In genomic region chr5:82635561-82636288, GRCh38 we compare ENCODE assay signal across 9 cellular contexts.
DNase-seq lines count a peak whose midpoint lies in the region; ATAC-seq, FAIRE-seq and TF ChIP-seq lines count a peak whose summit lies in the region.
"Had no signal": no experiment of that assay in that cellular context is flagged by ENCODE, and none has a peak within 500 bp of the region (broad histone marks: within the 10 kb centered on the region; RNA-seq: fewer than 3 reads in every experiment).

No MANE protein-coding gene starts in this region.

- no peak for TF ChIP-seq POLR2A in body of pancreas (IDR thresholded peaks at IDR 0.05)

- peaks cover 35% of the 10 kb centered on the region for H3K4me1 ChIP-seq in body of pancreas
- peaks cover 6 to 21% (median 8%) of the 10 kb centered on the region in 3 donors for H3K4me1 ChIP-seq in pancreas

- H3K27ac ChIP-seq in body of pancreas (peak overlapping the region; percentile 7 to 65 (median 34)), pancreas (peak overlapping the region in 3 of 4 donors; percentile 25 to 76 (median 40))

- ATAC-seq in GM19324 (IDR thresholded peaks at IDR 0.05; ENCODE audit: low FRiP score, unreplicated experiment) (peak; percentile 71), HG03342 (IDR thresholded peaks at IDR 0.05; ENCODE audit: unreplicated experiment) (peak; percentile 75), body of pancreas (peak; percentile 81), pancreas (peak; percentile 90 to 95 (median 94)), GM18867 (IDR thresholded peaks at IDR 0.05; ENCODE audit: unreplicated experiment) (no peak)

- TF ChIP-seq CTCF in body of pancreas (IDR thresholded peaks at IDR 0.05) (no peak), pancreas (IDR thresholded peaks at IDR 0.05) (no peak)

- FAIRE-seq in pancreas (lab: Jason Lieb, UNC) = no peak

- H3K27me3 ChIP-seq in body of pancreas (no peaks in the 10 kb centered on the region), pancreas (no peaks in the 10 kb centered on the region)

- intact Hi-C loops in body of pancreas (cut with DNase I) (no loop called here), pancreas (cut with DNase I) (no loop called here)

- no peak overlapping the region for H3K4me3 ChIP-seq in body of pancreas
- H3K4me3 ChIP-seq in pancreas = no peak overlapping the region

- H3K36me3 ChIP-seq in body of pancreas (replicated peaks in 1 of 2; ENCODE audit: insufficient read depth in 1 of 2, low read depth in 2 of 2) (no peaks in the 10 kb centered on the region), pancreas (no peaks in the 10 kb centered on the region)

- H3K9me3 ChIP-seq in body of pancreas (no peaks in the 10 kb centered on the region), pancreas (no peaks in the 10 kb centered on the region)

- peak; percentile 16 to 47 (median 34) for DNase-seq in body of pancreas
- DNase-seq in pancreas = peak in 4 of 6 donors; percentile 16 to 36 (median 25)
- no peak for DNase-seq in NCI-H187 treated with DMSO at 0.1 percent for 48 hours (lab: John Stamatoyannopoulos, UW)
- no peak for DNase-seq in activated gamma-delta T cell (lab: John Stamatoyannopoulos, UW)
- DNase-seq: effector CD8-positive, alpha-beta T cell; occipital lobe had no signal

- 25 to 28% methylated on average over 4 of the region's 4 CpGs for WGBS in body of pancreas, 2 donors
- 22 to 27% methylated on average over 4 of the region's 4 CpGs for WGBS in pancreas, 2 donors

Comparison
In these comparisons a context has a peak if more than half of its experiments do, and no peak if none do; other contexts are left out.
1. DNase-seq: peak in body of pancreas (4 of 4) and pancreas (4 of 6); none in NCI-H187 treated with DMSO at 0.1 percent for 48 hours (single experiment) and activated gamma-delta T cell (single experiment).